10 cellular contexts compared by ENCODE assay signal in genomic region chr3:150370129-150370602, GRCh38. TPM values are rescaled to one million over a fixed set of nuclear protein-coding genes. Genes with fewer than 3 reads are reported as not detected.
DNase-seq lines count a peak whose midpoint lies in the region; ATAC-seq and TF ChIP-seq lines count a peak whose summit lies in the region.
"Had no signal": no experiment of that assay in that cellular context is flagged by ENCODE, and none has a peak within 500 bp of the region (broad histone marks: within the 10 kb centered on the region; RNA-seq: fewer than 3 reads in every experiment).

No MANE protein-coding gene starts in this region.

- no peaks in the 10 kb centered on the region for H3K27me3 Mint-ChIP-seq in nephron progenitor cell (ENCODE audit: low read depth, poor library complexity)
- H3K27me3 Mint-ChIP-seq in activated CD4-positive, alpha-beta memory T cell treated with anti-CD3 and anti-CD28 coated beads, Interleukin-2, amount 10 ng/mL, durations not matched to agents 7 days and 5 days, result peaks cover 2% of the 10 kb centered on the region

- 48% methylated on average over 3 of the region's 4 CpGs for WGBS in esophagus muscularis mucosa

- POLR2A ChIA-PET in activated CD4-positive, alpha-beta memory T cell treated with anti-CD3 and anti-CD28 coated beads, Interleukin-2, amount 10 ng/mL, durations not matched to agents 7 days and 5 days (lab: Charles Lee), result no interaction called here

- TF ChIP-seq EP300 in esophagus muscularis mucosa (IDR thresholded peaks at IDR 0.05), result no peak

- ATAC-seq in HG02678 (IDR thresholded peaks at IDR 0.05; ENCODE audit: unreplicated experiment) (no peak), HG03442 (IDR thresholded peaks at IDR 0.05; ENCODE audit: unreplicated experiment) (no peak)

- H3K4me3 ChIP-seq in esophagus muscularis mucosa, result peak overlapping the region; percentile 15 to 49 (median 44)

- peaks cover 34% of the 10 kb centered on the region for H3K4me1 Mint-ChIP-seq in nephron progenitor cell
- peaks cover 13% of the 10 kb centered on the region for H3K4me1 Mint-ChIP-seq in activated CD4-positive, alpha-beta memory T cell treated with anti-CD3 and anti-CD28 coated beads, Interleukin-2, amount 10 ng/mL, durations not matched to agents 7 days and 5 days

- peak overlapping the region; percentile 18 for H3K4me3 Mint-ChIP-seq in nephron progenitor cell
- no peak overlapping the region for H3K4me3 Mint-ChIP-seq in activated CD4-positive, alpha-beta memory T cell treated with anti-CD3 and anti-CD28 coated beads, Interleukin-2, amount 10 ng/mL, durations not matched to agents 7 days and 5 days

- H3K36me3 ChIP-seq in esophagus muscularis mucosa, result no peaks in the 10 kb centered on the region
- H3K36me3 ChIP-seq: neutrophil had no signal

- CTCF ChIA-PET in activated CD4-positive, alpha-beta memory T cell treated with anti-CD3 and anti-CD28 coated beads, Interleukin-2, amount 10 ng/mL, durations not matched to agents 7 days and 5 days (lab: Charles Lee), result no interaction called here

- peak; percentile 9 to 46 (median 39) for TF ChIP-seq CTCF in esophagus muscularis mucosa (IDR thresholded peaks at IDR 0.05)
- TF ChIP-seq CTCF in nephron progenitor cell (IDR thresholded peaks at IDR 0.05), result no peak

- H3K27me3 ChIP-seq in esophagus muscularis mucosa, result no peaks in the 10 kb centered on the region
- H3K27me3 ChIP-seq: neutrophil had no signal

- intact Hi-C loops in esophagus muscularis mucosa (cut with DNase I), result loop anchor here (2.0 to 10.0 kb wide), 2 partner anchors 41 to 135 kb away; no protein-coding TSS in a partner anchor

- peaks cover 30 to 35% (median 30%) of the 10 kb centered on the region in 4 donors for H3K4me1 ChIP-seq in esophagus muscularis mucosa

- H3K36me3 Mint-ChIP-seq in nephron progenitor cell (ENCODE audit: low read depth), result no peaks in the 10 kb centered on the region
- H3K36me3 Mint-ChIP-seq in activated CD4-positive, alpha-beta memory T cell treated with anti-CD3 and anti-CD28 coated beads, Interleukin-2, amount 10 ng/mL, durations not matched to agents 7 days and 5 days (ENCODE audit: low read depth), result no peaks in the 10 kb centered on the region

- no peaks in the 10 kb centered on the region for H3K9me3 ChIP-seq in esophagus muscularis mucosa
- H3K9me3 ChIP-seq: neutrophil had no signal

- H3K27ac ChIP-seq in esophagus muscularis mucosa (replicated peaks in 1 of 4), result peak overlapping the region; percentile 83 to 86 (median 84)
- H3K27ac ChIP-seq: neutrophil had no signal

- H3K9me3 Mint-ChIP-seq in nephron progenitor cell, result peaks cover 15% of the 10 kb centered on the region
- H3K9me3 Mint-ChIP-seq in activated CD4-positive, alpha-beta memory T cell treated with anti-CD3 and anti-CD28 coated beads, Interleukin-2, amount 10 ng/mL, durations not matched to agents 7 days and 5 days, result no peaks in the 10 kb centered on the region

- DNase-seq in AG20443 (ENCODE audit: low spot score), result peak; percentile 88
- DNase-seq in OCI-M1 (lab: John Stamatoyannopoulos, UW), result peak; percentile 9
- peak; percentile 93 for DNase-seq in esophagus muscularis mucosa (ENCODE audit: extremely low spot score)
- DNase-seq in nephron progenitor cell, result peak; percentile 19
- DNase-seq in activated CD4-positive, alpha-beta memory T cell treated with anti-CD3 and anti-CD28 coated beads, Interleukin-2, amount 10 ng/mL, durations not matched to agents 7 days and 5 days, result no peak
- DNase-seq in NCI-H2107 (lab: John Stamatoyannopoulos, UW), result no peak
- DNase-seq: T-helper 1 cell had no signal

- H3K27ac Mint-ChIP-seq in nephron progenitor cell, result peak overlapping the region; percentile 8
- H3K27ac Mint-ChIP-seq in activated CD4-positive, alpha-beta memory T cell treated with anti-CD3 and anti-CD28 coated beads, Interleukin-2, amount 10 ng/mL, durations not matched to agents 7 days and 5 days, result no peak overlapping the region

- no peak for TF ChIP-seq POLR2A in esophagus muscularis mucosa (IDR thresholded peaks at IDR 0.05; ENCODE audit: low read depth)

RNA-seq across cellular contexts. Expression of gene TSC22D2, which starts 37.9 kb away (rescaled TPM):
- 10 to 100 TPM; 19.1 to 27.1 (median 21.2) TPM for total RNA-seq in esophagus muscularis mucosa
- 10 to 100 TPM; 13.9 to 15.0 TPM for total RNA-seq in activated CD4-positive, alpha-beta memory T cell treated with anti-CD3 and anti-CD28 coated beads, Interleukin-2, amount 10 ng/mL, durations not matched to agents 7 days and 5 days

Comparison
In these comparisons a context has a peak if more than half of its experiments do, and no peak if none do; other contexts are left out.
1. DNase-seq: peak in AG20443 (single experiment), OCI-M1 (single experiment), esophagus muscularis mucosa (single experiment) and nephron progenitor cell (single experiment); none in activated CD4-positive, alpha-beta memory T cell treated with anti-CD3 and anti-CD28 coated beads, Interleukin-2, amount 10 ng/mL, durations not matched to agents 7 days and 5 days (single experiment) and NCI-H2107 (single experiment).